8 cellular contexts compared by ENCODE assay signal in the genomic region with DNA sequence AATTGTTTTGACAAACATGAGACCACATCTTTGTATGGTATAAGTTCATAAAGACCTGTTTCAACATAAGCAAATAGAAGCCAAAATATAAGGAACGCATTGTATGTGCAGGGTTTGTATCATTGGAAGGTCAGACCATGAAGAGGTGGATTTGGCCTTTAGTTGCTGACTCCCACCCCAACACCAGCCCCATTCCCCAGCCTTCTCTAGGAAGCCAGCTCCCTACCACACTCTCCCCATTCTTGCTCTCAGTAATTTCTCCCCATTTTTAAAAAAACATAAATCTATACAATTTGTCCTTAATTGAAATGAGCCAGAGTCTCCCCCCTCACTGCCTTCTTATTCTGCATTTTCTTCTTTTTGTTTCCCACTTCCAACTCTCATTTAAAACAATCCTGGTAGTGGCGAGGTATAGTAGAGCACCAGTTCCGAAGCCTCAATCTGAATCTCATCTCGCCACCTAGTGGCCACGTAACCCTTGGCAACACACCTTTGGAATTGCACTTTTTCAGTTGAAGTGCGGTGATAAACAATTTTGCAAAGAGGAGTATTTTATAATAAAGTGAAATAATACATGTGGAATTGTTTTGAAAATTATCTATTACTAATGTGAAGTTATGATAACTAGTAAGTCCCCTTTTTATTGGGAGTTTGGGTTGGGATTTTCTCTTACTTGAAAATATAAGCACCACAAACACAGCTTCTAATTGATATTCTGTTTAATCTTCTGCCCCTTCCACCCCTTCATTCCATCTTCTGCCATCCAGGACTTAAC.
DNase-seq lines count a peak whose midpoint lies in the region; ATAC-seq and TF ChIP-seq lines count a peak whose summit lies in the region.

No MANE protein-coding gene starts in this region.

- H3K27ac Mint-ChIP-seq in activated naive CD4-positive, alpha-beta T cell treated with anti-CD3 and anti-CD28 coated beads, Interleukin-2, amount 50 U/mL, for 72 hours, result peak overlapping the region in 1 of 2 donors; percentile 38

- peak; percentile 62 for ATAC-seq in GM18861 (IDR thresholded peaks at IDR 0.05; ENCODE audit: unreplicated experiment)
- ATAC-seq in RWPE2 (ENCODE audit: low read depth), result peak; percentile 74
- peak; percentile 63 to 76 for ATAC-seq in activated naive CD4-positive, alpha-beta T cell treated with anti-CD3 and anti-CD28 coated beads, Interleukin-2, amount 50 U/mL, for 72 hours

- no peaks in the 10 kb centered on the region for H3K9me3 Mint-ChIP-seq in activated naive CD4-positive, alpha-beta T cell treated with anti-CD3 and anti-CD28 coated beads, Interleukin-2, amount 50 U/mL, for 72 hours

- no peak for TF ChIP-seq POLR2A in sigmoid colon (IDR thresholded peaks at IDR 0.05)

- no peak overlapping the region for H3K27ac ChIP-seq in RWPE2 (ENCODE audit: poor library complexity, severe bottlenecking)
- H3K27ac ChIP-seq in left ventricle myocardium inferior (replicated peaks), result no peak overlapping the region
- no peak overlapping the region for H3K27ac ChIP-seq in sigmoid colon
- H3K27ac ChIP-seq in coronary artery, result no peak overlapping the region

- no peaks in the 10 kb centered on the region for H3K9me3 ChIP-seq in RWPE2 (ENCODE audit: severe bottlenecking)
- H3K9me3 ChIP-seq in left ventricle myocardium inferior (replicated peaks), result no peaks in the 10 kb centered on the region
- no peaks in the 10 kb centered on the region for H3K9me3 ChIP-seq in sigmoid colon

- DNase-seq in AML-193 (lab: John Stamatoyannopoulos, UW), result peak; percentile 6 to 15
- peak; percentile 55 for DNase-seq in HT-29 (ENCODE audit: low spot score)
- DNase-seq in RWPE2 (ENCODE audit: low spot score), result no peak
- DNase-seq in activated naive CD4-positive, alpha-beta T cell treated with anti-CD3 and anti-CD28 coated beads, Interleukin-2, amount 50 U/mL, for 72 hours (ENCODE audit: low spot score in 2 of 2), result peak in 1 of 2 donors; percentile 49
- peak; percentile 13 for DNase-seq in left ventricle myocardium inferior
- no peak for DNase-seq in sigmoid colon
- no peak for DNase-seq in coronary artery (ENCODE audit: low spot score)

- no peaks in the 10 kb centered on the region for H3K36me3 Mint-ChIP-seq in activated naive CD4-positive, alpha-beta T cell treated with anti-CD3 and anti-CD28 coated beads, Interleukin-2, amount 50 U/mL, for 72 hours

- H3K4me3 ChIP-seq in RWPE2 (ENCODE audit: severe bottlenecking), result no peak overlapping the region
- no peak overlapping the region for H3K4me3 ChIP-seq in left ventricle myocardium inferior
- no peak overlapping the region for H3K4me3 ChIP-seq in sigmoid colon
- H3K4me3 ChIP-seq in coronary artery, result no peak overlapping the region

- no peaks in the 10 kb centered on the region for H3K36me3 ChIP-seq in RWPE2 (ENCODE audit: low read depth)
- no peaks in the 10 kb centered on the region for H3K36me3 ChIP-seq in left ventricle myocardium inferior
- no peaks in the 10 kb centered on the region for H3K36me3 ChIP-seq in sigmoid colon

- H3K27me3 ChIP-seq in RWPE2 (ENCODE audit: insufficient read depth, poor library complexity, severe bottlenecking) (no peaks in the 10 kb centered on the region), left ventricle myocardium inferior (ENCODE audit: low read depth) (no peaks in the 10 kb centered on the region), sigmoid colon (no peaks in the 10 kb centered on the region)

- WGBS in sigmoid colon, 2 donors, result 9 to 24% methylated on average over 6 of the region's 6 CpGs

- H3K4me1 ChIP-seq in RWPE2 (ENCODE audit: insufficient read depth, poor library complexity, severe bottlenecking), result no peaks in the 10 kb centered on the region
- no peaks in the 10 kb centered on the region for H3K4me1 ChIP-seq in left ventricle myocardium inferior
- no peaks in the 10 kb centered on the region for H3K4me1 ChIP-seq in sigmoid colon

- intact Hi-C loops in left ventricle myocardium inferior (cut with micrococcal nuclease) (loop anchor here (10.0 kb wide), 1 partner anchor 1098 kb away; no protein-coding TSS in a partner anchor), sigmoid colon (cut with DNase I) (loop anchor here (1.0 to 5.0 kb wide), 2 partner anchors 1091 to 1104 kb away; no protein-coding TSS in a partner anchor)

- no peak for TF ChIP-seq EP300 in sigmoid colon (IDR thresholded peaks at IDR 0.05)

- TF ChIP-seq CTCF in RWPE2 (IDR thresholded peaks at IDR 0.05; ENCODE audit: poor library complexity, severe bottlenecking) (peak; percentile 69), left ventricle myocardium inferior (IDR thresholded peaks at IDR 0.05; ENCODE audit: borderline replicate concordance) (peak; percentile 68), sigmoid colon (IDR thresholded peaks at IDR 0.05) (peak; percentile 40 to 52 (median 42)), coronary artery (IDR thresholded peaks at IDR 0.05) (no peak)

Comparison
In these comparisons a context has a peak if more than half of its experiments do, and no peak if none do; other contexts are left out.
1. DNase-seq: peak in AML-193 (2 of 2), HT-29 (single experiment) and left ventricle myocardium inferior (single experiment); none in RWPE2 (single experiment), sigmoid colon (single experiment) and coronary artery (single experiment).
2. Peak in every context shown above with its lines, with median percentiles within 50 percentile points of each other: ATAC-seq.